ENCODE assay signal across 14 cellular contexts in genomic region chr10:71865561-71866041, GRCh38.
"Had no signal": no experiment of that assay in that cellular context is flagged by ENCODE, and none has a peak within 500 bp of the region (broad histone marks: within the 10 kb centered on the region; RNA-seq: fewer than 3 reads in every experiment).

No MANE protein-coding gene starts in this region.

- H3K79me2 ChIP-seq: parathyroid adenoma had no signal

- H3K9ac ChIP-seq: parathyroid adenoma had no signal

- H3K36me3 ChIP-seq: lower lobe of right lung, tibial artery, vagina had no signal

- H3K9me3 ChIP-seq: lower lobe of right lung, tibial artery, vagina had no signal

- H3K27ac ChIP-seq: lower lobe of right lung, parathyroid adenoma, skin epidermis, tibial artery, vagina had no signal

- FAIRE-seq: TTC549 had no signal

- ATAC-seq: activated CD4-positive, CD25-positive, alpha-beta regulatory T cell treated with anti-CD3 and anti-CD28 coated beads, Interleukin-2, amount 50 U/mL, for 24 hours; lower lobe of right lung; stimulated activated effector memory CD8-positive, alpha-beta T cell treated with anti-CD3 and anti-CD28 coated beads, Interleukin-12 subunit alpha, Interleukin-12 subunit beta, amount 100 ng/mL, for 72 hours had no signal

- H3K4me3 ChIP-seq: lower lobe of right lung, skin epidermis, tibial artery, vagina had no signal

- H3K27me3 ChIP-seq: tibial artery, vagina had no signal

- DNase-seq: activated CD4-positive, alpha-beta T cell treated with anti-CD3 and anti-CD28 coated beads, Interleukin-2, amount 50 U/mL, for 4 hours; activated T-cell treated with anti-CD3 and anti-CD28 coated beads, Interleukin-2, amount 50 U/mL, for 1 hour; cerebellar nuclear complex; dermis blood vessel endothelial cell; hippocampal formation; lower lobe of right lung; naive B cell had no signal

- H2AFZ ChIP-seq: parathyroid adenoma had no signal
